ENCODE assay signal across 21 cellular contexts in genomic region chr17:67411396-67411795, GRCh38. TPM values are rescaled to one million over a fixed set of nuclear protein-coding genes. Genes with fewer than 3 reads are reported as not detected.
DNase-seq lines count a peak whose midpoint lies in the region; ATAC-seq and TF ChIP-seq lines count a peak whose summit lies in the region.
"Had no signal": no experiment of that assay in that cellular context is flagged by ENCODE, and none has a peak within 500 bp of the region (broad histone marks: within the 10 kb centered on the region; RNA-seq: fewer than 3 reads in every experiment).

No MANE protein-coding gene starts in this region.

- no peak for TF ChIP-seq CTCF in GM23338 (conservative IDR thresholded peaks at IDR 0.05; ENCODE audit: low read depth in 2 of 2)

- no peaks in the 10 kb centered on the region for H3K4me1 ChIP-seq in GM23338 (ENCODE audit: insufficient read depth)
- H3K4me1 ChIP-seq: psoas muscle had no signal

- peaks cover 69% of the 10 kb centered on the region for H3K4me1 Mint-ChIP-seq in activated T-cell treated with anti-CD3 and anti-CD28 coated beads, Interleukin-2, amount 50 U/mL, for 24 hours (ENCODE audit: low read depth)
- H3K4me1 Mint-ChIP-seq in effector memory CD8-positive, alpha-beta T cell (ENCODE audit: low read depth in 2 of 2) = peaks cover 32 to 55% of the 10 kb centered on the region in 2 donors
- H3K4me1 Mint-ChIP-seq in stimulated activated naive CD8-positive, alpha-beta T cell treated with anti-CD3 and anti-CD28 coated beads, Interleukin-15, Interleukin-2, amounts not matched to agents 100 ng/mL and 50 ng/mL, for 24 hours (ENCODE audit: low read depth) = peaks cover 75% of the 10 kb centered on the region
- H3K4me1 Mint-ChIP-seq in GM23338 = no peaks in the 10 kb centered on the region

- peaks cover 9% of the 10 kb centered on the region for H3K9me3 Mint-ChIP-seq in activated T-cell treated with anti-CD3 and anti-CD28 coated beads, Interleukin-2, amount 50 U/mL, for 24 hours
- no peaks in the 10 kb centered on the region for H3K9me3 Mint-ChIP-seq in effector memory CD8-positive, alpha-beta T cell
- peaks cover 9% of the 10 kb centered on the region for H3K9me3 Mint-ChIP-seq in stimulated activated naive CD8-positive, alpha-beta T cell treated with anti-CD3 and anti-CD28 coated beads, Interleukin-15, Interleukin-2, amounts not matched to agents 100 ng/mL and 50 ng/mL, for 24 hours
- peaks cover 17% of the 10 kb centered on the region for H3K9me3 Mint-ChIP-seq in GM23338

- no peak overlapping the region for H3K4me3 Mint-ChIP-seq in activated T-cell treated with anti-CD3 and anti-CD28 coated beads, Interleukin-2, amount 50 U/mL, for 24 hours
- no peak overlapping the region for H3K4me3 Mint-ChIP-seq in effector memory CD8-positive, alpha-beta T cell
- no peak overlapping the region for H3K4me3 Mint-ChIP-seq in stimulated activated naive CD8-positive, alpha-beta T cell treated with anti-CD3 and anti-CD28 coated beads, Interleukin-15, Interleukin-2, amounts not matched to agents 100 ng/mL and 50 ng/mL, for 24 hours
- no peak overlapping the region for H3K4me3 Mint-ChIP-seq in GM23338
- H3K4me3 Mint-ChIP-seq: H9; T-helper 1 cell treated with Interleukin-12 subunit alpha and Interleukin-12 subunit beta and Interleukin-4 antibody, amounts not matched to agents 30 μg/mL and 1 μg/mL, for 36 hours; WTC11 had no signal

- H3K36me3 Mint-ChIP-seq in activated T-cell treated with anti-CD3 and anti-CD28 coated beads, Interleukin-2, amount 50 U/mL, for 24 hours (ENCODE audit: low read depth) = peaks cover 15% of the 10 kb centered on the region
- H3K36me3 Mint-ChIP-seq in effector memory CD8-positive, alpha-beta T cell (ENCODE audit: insufficient read depth) = peaks cover 8% of the 10 kb centered on the region
- H3K36me3 Mint-ChIP-seq in stimulated activated naive CD8-positive, alpha-beta T cell treated with anti-CD3 and anti-CD28 coated beads, Interleukin-15, Interleukin-2, amounts not matched to agents 100 ng/mL and 50 ng/mL, for 24 hours (ENCODE audit: low read depth) = peaks cover 19% of the 10 kb centered on the region
- peaks cover 26% of the 10 kb centered on the region; the same call in 2 of the 3 replicates for H3K36me3 Mint-ChIP-seq in GM23338 (ENCODE audit: low read depth)

- peak overlapping the region; percentile 50 for H3K27ac Mint-ChIP-seq in activated T-cell treated with anti-CD3 and anti-CD28 coated beads, Interleukin-2, amount 50 U/mL, for 24 hours
- peak overlapping the region; percentile 31 to 85 for H3K27ac Mint-ChIP-seq in effector memory CD8-positive, alpha-beta T cell
- peak overlapping the region; percentile 46 for H3K27ac Mint-ChIP-seq in stimulated activated naive CD8-positive, alpha-beta T cell treated with anti-CD3 and anti-CD28 coated beads, Interleukin-15, Interleukin-2, amounts not matched to agents 100 ng/mL and 50 ng/mL, for 24 hours
- no peak overlapping the region for H3K27ac Mint-ChIP-seq in GM23338
- H3K27ac Mint-ChIP-seq: T-helper 1 cell treated with Interleukin-12 subunit alpha and Interleukin-12 subunit beta and Interleukin-4 antibody, amounts not matched to agents 30 μg/mL and 1 μg/mL, for 36 hours; WTC11 had no signal

- no peaks in the 10 kb centered on the region for H3K27me3 ChIP-seq in GM23338 (ENCODE audit: insufficient read depth)
- H3K27me3 ChIP-seq: esophagus muscularis mucosa, MG63 had no signal

- H3K4me2 ChIP-seq in GM23338 = no peak overlapping the region

- peaks cover 6% of the 10 kb centered on the region for H3K36me3 ChIP-seq in GM23338 (ENCODE audit: insufficient read depth)
- H3K36me3 ChIP-seq: esophagus muscularis mucosa, MG63 had no signal

- no peak for ATAC-seq in effector memory CD8-positive, alpha-beta T cell (replicated peaks)
- no peak for ATAC-seq in GM23338
- ATAC-seq: psoas muscle, WTC11 had no signal

- no peak overlapping the region for H2AFZ ChIP-seq in GM23338

- no peak overlapping the region for H3K27ac ChIP-seq in GM23338 (ENCODE audit: low read depth)
- H3K27ac ChIP-seq: esophagus muscularis mucosa, HL-60, psoas muscle, skin epidermis had no signal

- H3K4me3 ChIP-seq in GM23338 = no peak overlapping the region
- H3K4me3 ChIP-seq: esophagus muscularis mucosa, MG63, psoas muscle, skin epidermis had no signal

- no peak for DNase-seq in activated T-cell treated with anti-CD3 and anti-CD28 coated beads, Interleukin-2, amount 50 U/mL, for 24 hours
- no peak for DNase-seq in activated T-cell treated with anti-CD3 and anti-CD28 coated beads, Interleukin-2, amount 50 U/mL, for 1 hour
- DNase-seq in NOMO-1 treated with dmso at 0.1 percent for 144 hours (lab: John Stamatoyannopoulos, UW; ENCODE audit: unreplicated experiment) (peak; percentile 60), AG08395 (ENCODE audit: low spot score) (no peak), GM23338 (ENCODE audit: low spot score) (no peak), DMS153 (lab: John Stamatoyannopoulos, UW) (no peak)
- DNase-seq in effector memory CD8-positive, alpha-beta T cell = no peak
- DNase-seq: C1 segment of cervical spinal cord, H9, MG63, midbrain, NCI-H2081, NCI-H524, psoas muscle, Right ventricle myocardium superior had no signal

- H3K27me3 Mint-ChIP-seq in activated T-cell treated with anti-CD3 and anti-CD28 coated beads, Interleukin-2, amount 50 U/mL, for 24 hours = no peaks in the 10 kb centered on the region
- no peaks in the 10 kb centered on the region for H3K27me3 Mint-ChIP-seq in effector memory CD8-positive, alpha-beta T cell
- no peaks in the 10 kb centered on the region for H3K27me3 Mint-ChIP-seq in stimulated activated naive CD8-positive, alpha-beta T cell treated with anti-CD3 and anti-CD28 coated beads, Interleukin-15, Interleukin-2, amounts not matched to agents 100 ng/mL and 50 ng/mL, for 24 hours
- peaks cover 1% of the 10 kb centered on the region for H3K27me3 Mint-ChIP-seq in GM23338 (ENCODE audit: insufficient read depth, low read depth, poor library complexity)

- H3F3A ChIP-seq in GM23338 (replicated peaks; ENCODE audit: low read depth) = no peaks in the 10 kb centered on the region

- peaks cover 97% of the 10 kb centered on the region for H3K79me2 ChIP-seq in GM23338 (replicated peaks; ENCODE audit: insufficient read depth)

- H3K9me2 ChIP-seq in GM23338 (ENCODE audit: insufficient read depth) = peaks cover 5% of the 10 kb centered on the region; the same call in 1 of the 2 replicates

- peaks cover 21% of the 10 kb centered on the region for H4K20me1 ChIP-seq in GM23338 (replicated peaks; ENCODE audit: insufficient read depth)

TF ChIP-seq in GM23338, 12 proteins besides CTCF, POLR2A, EP300 and RAD21 (continues in another document):
- TF ChIP-seq ETS1 (IDR thresholded peaks at IDR 0.05) (no peak), REST (IDR thresholded peaks at IDR 0.05; ENCODE audit: unreplicated experiment) (no peak)

RNA-seq across cellular contexts. Expression of gene PITPNC1, which starts 34.3 kb away (rescaled TPM):
- total RNA-seq in GM23338 (2014; rRNA removed; shearing (Covaris generic)) = 22.8 and 32.6 TPM in 2 replicates
- polyA plus RNA-seq in GM23338 (2016; fragmentation: Nextera tagmentation; extraction: Ambion mirVana) = 21.6 and 23.0 TPM in 2 replicates

RNA-seq across cellular contexts. Expression of gene PSMD12, which starts 45.0 kb away (rescaled TPM):
- total RNA-seq in GM23338 (2014; rRNA removed; shearing (Covaris generic)) = 67.1 and 73.7 TPM in 2 replicates
- polyA plus RNA-seq in GM23338 (2016; fragmentation: Nextera tagmentation; extraction: Ambion mirVana) = 130 and 146 TPM in 2 replicates
